In the genomic region with DNA sequence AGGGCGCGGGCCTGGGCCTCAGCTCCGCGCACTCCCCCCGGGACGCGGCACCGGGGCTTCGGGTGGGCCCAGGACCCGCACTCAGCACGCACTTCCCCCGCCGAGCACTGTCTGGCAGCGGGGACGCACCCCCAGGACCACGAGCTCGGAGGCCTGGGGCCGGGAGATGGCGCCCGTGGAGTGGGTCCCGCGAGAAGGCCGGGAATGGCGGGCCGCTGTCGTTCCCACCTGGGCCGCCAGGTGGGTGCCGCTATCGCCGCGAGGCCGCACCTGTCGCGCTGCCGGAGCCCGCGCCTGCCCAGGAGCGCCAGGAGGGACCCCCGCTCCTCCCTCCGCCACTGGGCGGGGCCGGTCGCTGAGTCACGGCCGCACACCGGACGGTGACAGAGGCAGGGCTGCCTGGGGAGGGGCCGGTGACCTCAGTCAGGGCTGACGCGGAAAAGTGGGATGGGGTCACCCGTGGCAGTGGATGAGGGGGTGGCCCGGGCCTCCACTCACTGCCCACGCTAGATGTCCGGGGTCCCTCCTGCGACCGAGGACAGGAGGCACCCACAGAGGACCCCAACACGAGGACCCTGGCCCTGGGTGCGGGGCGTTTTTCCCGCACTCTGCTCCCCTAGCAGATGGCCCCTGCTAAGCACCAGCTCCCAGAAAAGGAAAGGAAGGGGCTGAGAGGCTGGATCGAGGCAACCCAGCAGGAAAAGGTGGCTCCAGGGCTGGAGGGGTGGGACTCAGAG, we compare ENCODE assay signal across 8 cellular contexts. TPM values are rescaled to one million over a fixed set of nuclear protein-coding genes. Genes with fewer than 3 reads are reported as not detected.
DNase-seq lines count a peak whose midpoint lies in the region; ATAC-seq and TF ChIP-seq lines count a peak whose summit lies in the region.

No MANE protein-coding gene starts in this region.

- DNase-seq in NCI-H748 (lab: John Stamatoyannopoulos, UW; ENCODE audit: unreplicated experiment) (peak; percentile 80), NCI-H748 treated with DMSO at 0.1 percent for 48 hours (lab: John Stamatoyannopoulos, UW) (no peak), T-helper 1 cell (peak; percentile 51 to 77 (median 67)), MCF 10A (ENCODE audit: unreplicated experiment) (peak; percentile 50), left kidney (ENCODE audit: low read depth, low spot score) (peak; percentile 79)
- DNase-seq in stimulated activated CD8-positive, alpha-beta memory T cell treated with anti-CD3 and anti-CD28 coated beads, Interleukin-2, amount 100 ng/mL, for 1 hour (ENCODE audit: low read depth in 2 of 2) = peak; percentile 47 to 60

- H3K36me3 Mint-ChIP-seq in MCF 10A (ENCODE audit: insufficient read depth, unreplicated experiment) = peaks cover 8% of the 10 kb centered on the region

- peak; percentile 53 for TF ChIP-seq CTCF in MCF 10A (IDR thresholded peaks at IDR 0.05; ENCODE audit: unreplicated experiment)

- H3K4me3 Mint-ChIP-seq in MCF 10A (ENCODE audit: unreplicated experiment) = peak overlapping the region; percentile 49

- intact Hi-C loops in MCF 10A (cut with micrococcal nuclease) = loop anchor here (2.0 kb wide), 1 partner anchor 33 kb away; a partner anchor contains a TSS

- CTCF ChIA-PET in MCF 10A (lab: Yijun Ruan, JAX) = interaction anchor here (0.6 to 1.7 kb wide), 6 partner anchors 47 to 81 kb away, joined by 3 to 12 read pairs (median 4); no protein-coding TSS in a partner anchor

- H3K27ac Mint-ChIP-seq in MCF 10A (ENCODE audit: low read depth, unreplicated experiment) = peak overlapping the region; percentile 42

- POLR2A ChIA-PET in MCF 10A (lab: Yijun Ruan, JAX) = interaction anchor here (0.6 to 2.4 kb wide), 10 partner anchors 11 to 1275 kb away, joined by 3 to 14 read pairs (median 4); a partner anchor contains a TSS

- ATAC-seq in HG03159 (IDR thresholded peaks at IDR 0.05; ENCODE audit: unreplicated experiment) = no peak
- no peak for ATAC-seq in HG02610 (IDR thresholded peaks at IDR 0.05; ENCODE audit: unreplicated experiment)

- no peaks in the 10 kb centered on the region for H3K27me3 Mint-ChIP-seq in MCF 10A (ENCODE audit: insufficient read depth, unreplicated experiment)

- BruUV-seq in MCF 10A (replicated peaks; lab: Mats Ljungman, UMichigan) = no TSS peak

- H3K9me3 Mint-ChIP-seq in MCF 10A (ENCODE audit: unreplicated experiment) = no peaks in the 10 kb centered on the region

- no peaks in the 10 kb centered on the region for H3K4me1 Mint-ChIP-seq in MCF 10A (ENCODE audit: insufficient read depth, unreplicated experiment)

RNA-seq across cellular contexts. Expression of a gene that starts 6.9 kb away (rescaled TPM):
- 1,056 and 1,461 TPM in 2 replicates for total RNA-seq in MCF 10A (2022)

RNA-seq across cellular contexts. Expression of a gene that starts 8.7 kb away (rescaled TPM):
- 0.37 TPM in 1 of 2 replicates, not detected in the other for total RNA-seq in MCF 10A (2022)

RNA-seq across cellular contexts. Expression of a gene that starts 32.7 kb away (rescaled TPM):
- total RNA-seq in MCF 10A (2022) = 23.4 and 32.5 TPM in 2 replicates
